In genomic region chr4:82811838-82812672, GRCh38 we compare ENCODE assay signal across 10 cellular contexts. TPM values are rescaled to one million over a fixed set of nuclear protein-coding genes. Genes with fewer than 3 reads are reported as not detected.
DNase-seq lines count a peak whose midpoint lies in the region; ATAC-seq and TF ChIP-seq lines count a peak whose summit lies in the region.
"Had no signal": no experiment of that assay in that cellular context is flagged by ENCODE, and none has a peak within 500 bp of the region (broad histone marks: within the 10 kb centered on the region; RNA-seq: fewer than 3 reads in every experiment).

No MANE protein-coding gene starts in this region.

- H2AFZ ChIP-seq in neural progenitor cell (replicated peaks): no peak overlapping the region

- peaks cover 32% of the 10 kb centered on the region for H3K4me1 ChIP-seq in neural progenitor cell

- no peaks in the 10 kb centered on the region for H3K27me3 Mint-ChIP-seq in effector memory CD8-positive, alpha-beta T cell
- H3K27me3 Mint-ChIP-seq in neural progenitor cell (ENCODE audit: insufficient read depth, low read depth): peaks cover 2% of the 10 kb centered on the region

- no peaks in the 10 kb centered on the region for H3K9me3 Mint-ChIP-seq in effector memory CD8-positive, alpha-beta T cell
- H3K9me3 Mint-ChIP-seq in neural progenitor cell: no peaks in the 10 kb centered on the region

- H3K9ac ChIP-seq in neural progenitor cell: no peak overlapping the region

- peaks cover 4 to 5% of the 10 kb centered on the region in 2 donors for H3K4me1 Mint-ChIP-seq in effector memory CD8-positive, alpha-beta T cell (ENCODE audit: low read depth in 2 of 2)
- peaks cover 46% of the 10 kb centered on the region for H3K4me1 Mint-ChIP-seq in neural progenitor cell
- H3K4me1 Mint-ChIP-seq: memory B cell had no signal

- H3K4me3 Mint-ChIP-seq in effector memory CD8-positive, alpha-beta T cell: no peak overlapping the region
- peak overlapping the region; percentile 28 for H3K4me3 Mint-ChIP-seq in neural progenitor cell
- H3K4me3 Mint-ChIP-seq: memory B cell had no signal

- no peaks in the 10 kb centered on the region for H3K36me3 ChIP-seq in neural progenitor cell

- no peaks in the 10 kb centered on the region for H3K9me3 ChIP-seq in neural progenitor cell (ENCODE audit: low read depth)

- DNase-seq in DMS153 treated with DMSO at 0.1 percent for 48 hours (lab: John Stamatoyannopoulos, UW; ENCODE audit: unreplicated experiment) (peak; percentile 31), NCI-H128 (lab: John Stamatoyannopoulos, UW; ENCODE audit: unreplicated experiment) (peak; percentile 27), neural progenitor cell (ENCODE audit: low spot score) (peak; percentile 80), UCSD-AML1 (lab: John Stamatoyannopoulos, UW; ENCODE audit: unreplicated experiment) (no peak), GM20000 (ENCODE audit: low spot score) (no peak)
- no peak for DNase-seq in effector memory CD8-positive, alpha-beta T cell
- no peak for DNase-seq in activated CD4-positive, alpha-beta T cell treated with anti-CD3 and anti-CD28 coated beads for 1 hour
- DNase-seq: NCI-H1694 treated with DMSO at 0.1 percent for 48 hours had no signal

- peaks cover 41% of the 10 kb centered on the region for H3K27me3 ChIP-seq in neural progenitor cell

- TF ChIP-seq CTCF in neural progenitor cell (IDR thresholded peaks at IDR 0.05) (no peak), GM20000 (IDR thresholded peaks at IDR 0.05; ENCODE audit: extremely low read depth, missing control alignments) (no peak)

- peaks cover 3% of the 10 kb centered on the region for H4K20me1 ChIP-seq in neural progenitor cell (ENCODE audit: low read depth)

- H3K36me3 Mint-ChIP-seq in effector memory CD8-positive, alpha-beta T cell (ENCODE audit: insufficient read depth): peaks cover 12% of the 10 kb centered on the region
- H3K36me3 Mint-ChIP-seq in neural progenitor cell: no peaks in the 10 kb centered on the region

- peak overlapping the region; percentile 32 for H3K27ac ChIP-seq in neural progenitor cell

- H3K79me2 ChIP-seq in neural progenitor cell (ENCODE audit: low read depth): no peaks in the 10 kb centered on the region

- peak overlapping the region; percentile 35 for H3K4me3 ChIP-seq in neural progenitor cell

- H3K4me2 ChIP-seq in neural progenitor cell: peak overlapping the region; percentile 77

- peaks cover 33% of the 10 kb centered on the region for H3F3A ChIP-seq in neural progenitor cell (ENCODE audit: low read depth)

- no peak for ATAC-seq in effector memory CD8-positive, alpha-beta T cell (replicated peaks)
- no peak for ATAC-seq in HG03039 (IDR thresholded peaks at IDR 0.05; ENCODE audit: unreplicated experiment)

- peak overlapping the region; percentile 65 to 81 for H3K27ac Mint-ChIP-seq in effector memory CD8-positive, alpha-beta T cell
- peak overlapping the region; percentile 1 for H3K27ac Mint-ChIP-seq in neural progenitor cell
- H3K27ac Mint-ChIP-seq: memory B cell had no signal

RNA-seq across cellular contexts. Expression of gene SCD5, which starts 13.5 kb away (rescaled TPM):
- total RNA-seq in neural progenitor cell (ENCODE audit: low replicate concordance): 34.5 and 36.9 TPM in 2 replicates

Comparison
In these comparisons a context has a peak if more than half of its experiments do, and no peak if none do; other contexts are left out.
1. DNase-seq: peak in DMS153 treated with DMSO at 0.1 percent for 48 hours (single experiment), NCI-H128 (single experiment) and neural progenitor cell (single experiment); none in effector memory CD8-positive, alpha-beta T cell (0 of 3), activated CD4-positive, alpha-beta T cell treated with anti-CD3 and anti-CD28 coated beads for 1 hour (single experiment), UCSD-AML1 (single experiment) and GM20000 (single experiment).